1 cellular context compared by ENCODE assay signal in the genomic region with DNA sequence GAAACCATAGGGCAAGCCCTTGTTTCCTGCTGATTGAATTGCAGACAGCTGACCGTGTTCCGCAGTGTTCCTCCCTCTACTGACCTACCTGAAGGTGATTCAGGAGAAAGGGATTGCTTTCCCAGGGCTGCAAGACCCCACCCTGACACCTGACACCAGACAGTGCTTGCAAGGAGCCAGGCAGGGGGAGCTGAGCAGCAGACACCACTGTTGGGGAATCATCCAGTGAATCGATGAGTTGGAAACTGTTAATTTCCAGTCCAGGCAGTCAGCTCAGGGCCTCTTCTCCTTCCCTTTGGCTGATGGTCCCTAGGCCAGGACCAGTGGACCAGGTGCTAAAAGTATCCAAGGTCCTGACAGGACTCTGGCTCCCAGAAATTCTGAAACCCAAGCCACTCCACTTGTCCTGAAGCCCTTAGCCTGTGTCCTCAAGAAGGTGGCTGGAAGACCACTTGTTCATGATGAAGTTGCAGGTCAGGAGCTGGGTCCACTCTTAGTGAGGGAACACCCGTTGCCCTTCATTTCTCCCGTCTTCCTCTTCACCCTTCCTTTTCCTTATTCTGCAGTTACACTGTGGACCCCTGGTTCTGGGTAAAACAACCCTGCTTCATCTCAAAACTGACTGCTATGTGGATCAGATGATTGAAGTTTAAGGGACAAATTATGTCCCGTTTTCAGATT.
TF ChIP-seq lines count a peak whose summit lies in the region.

No MANE protein-coding gene starts in this region.

TF ChIP-seq in HepG2, 621 proteins besides CTCF, POLR2A, EP300 and RAD21:
- TF ChIP-seq, protein P1, sequence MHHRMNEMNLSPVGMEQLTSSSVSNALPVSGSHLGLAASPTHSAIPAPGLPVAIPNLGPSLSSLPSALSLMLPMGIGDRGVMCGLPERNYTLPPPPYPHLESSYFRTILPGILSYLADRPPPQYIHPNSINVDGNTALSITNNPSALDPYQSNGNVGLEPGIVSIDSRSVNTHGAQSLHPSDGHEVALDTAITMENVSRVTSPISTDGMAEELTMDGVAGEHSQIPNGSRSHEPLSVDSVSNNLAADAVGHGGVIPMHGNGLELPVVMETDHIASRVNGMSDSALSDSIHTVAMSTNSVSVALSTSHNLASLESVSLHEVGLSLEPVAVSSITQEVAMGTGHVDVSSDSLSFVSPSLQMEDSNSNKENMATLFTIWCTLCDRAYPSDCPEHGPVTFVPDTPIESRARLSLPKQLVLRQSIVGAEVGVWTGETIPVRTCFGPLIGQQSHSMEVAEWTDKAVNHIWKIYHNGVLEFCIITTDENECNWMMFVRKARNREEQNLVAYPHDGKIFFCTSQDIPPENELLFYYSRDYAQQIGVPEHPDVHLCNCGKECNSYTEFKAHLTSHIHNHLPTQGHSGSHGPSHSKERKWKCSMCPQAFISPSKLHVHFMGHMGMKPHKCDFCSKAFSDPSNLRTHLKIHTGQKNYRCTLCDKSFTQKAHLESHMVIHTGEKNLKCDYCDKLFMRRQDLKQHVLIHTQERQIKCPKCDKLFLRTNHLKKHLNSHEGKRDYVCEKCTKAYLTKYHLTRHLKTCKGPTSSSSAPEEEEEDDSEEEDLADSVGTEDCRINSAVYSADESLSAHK (CRISPR knock-in tag; IDR thresholded peaks at IDR 0.05; ENCODE audit: borderline replicate concordance), result no peak
- TF ChIP-seq, protein P2, sequence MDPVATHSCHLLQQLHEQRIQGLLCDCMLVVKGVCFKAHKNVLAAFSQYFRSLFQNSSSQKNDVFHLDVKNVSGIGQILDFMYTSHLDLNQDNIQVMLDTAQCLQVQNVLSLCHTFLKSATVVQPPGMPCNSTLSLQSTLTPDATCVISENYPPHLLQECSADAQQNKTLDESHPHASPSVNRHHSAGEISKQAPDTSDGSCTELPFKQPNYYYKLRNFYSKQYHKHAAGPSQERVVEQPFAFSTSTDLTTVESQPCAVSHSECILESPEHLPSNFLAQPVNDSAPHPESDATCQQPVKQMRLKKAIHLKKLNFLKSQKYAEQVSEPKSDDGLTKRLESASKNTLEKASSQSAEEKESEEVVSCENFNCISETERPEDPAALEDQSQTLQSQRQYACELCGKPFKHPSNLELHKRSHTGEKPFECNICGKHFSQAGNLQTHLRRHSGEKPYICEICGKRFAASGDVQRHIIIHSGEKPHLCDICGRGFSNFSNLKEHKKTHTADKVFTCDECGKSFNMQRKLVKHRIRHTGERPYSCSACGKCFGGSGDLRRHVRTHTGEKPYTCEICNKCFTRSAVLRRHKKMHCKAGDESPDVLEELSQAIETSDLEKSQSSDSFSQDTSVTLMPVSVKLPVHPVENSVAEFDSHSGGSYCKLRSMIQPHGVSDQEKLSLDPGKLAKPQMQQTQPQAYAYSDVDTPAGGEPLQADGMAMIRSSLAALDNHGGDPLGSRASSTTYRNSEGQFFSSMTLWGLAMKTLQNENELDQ (CRISPR knock-in tag; IDR thresholded peaks at IDR 0.05; ENCODE audit: borderline replicate concordance), result no peak
- TF ChIP-seq, protein P3, sequence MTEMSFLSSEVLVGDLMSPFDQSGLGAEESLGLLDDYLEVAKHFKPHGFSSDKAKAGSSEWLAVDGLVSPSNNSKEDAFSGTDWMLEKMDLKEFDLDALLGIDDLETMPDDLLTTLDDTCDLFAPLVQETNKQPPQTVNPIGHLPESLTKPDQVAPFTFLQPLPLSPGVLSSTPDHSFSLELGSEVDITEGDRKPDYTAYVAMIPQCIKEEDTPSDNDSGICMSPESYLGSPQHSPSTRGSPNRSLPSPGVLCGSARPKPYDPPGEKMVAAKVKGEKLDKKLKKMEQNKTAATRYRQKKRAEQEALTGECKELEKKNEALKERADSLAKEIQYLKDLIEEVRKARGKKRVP (CRISPR knock-in tag; IDR thresholded peaks at IDR 0.05), result 0 out of 4 replicates have a peak, but pooled peaks of 1 of the 2 experiments have one; percentile 4
- TF ChIP-seq ZFX (CRISPR knock-in tag; IDR thresholded peaks at IDR 0.05; ENCODE audit: low read depth), result no peak
- TF ChIP-seq, protein P4, sequence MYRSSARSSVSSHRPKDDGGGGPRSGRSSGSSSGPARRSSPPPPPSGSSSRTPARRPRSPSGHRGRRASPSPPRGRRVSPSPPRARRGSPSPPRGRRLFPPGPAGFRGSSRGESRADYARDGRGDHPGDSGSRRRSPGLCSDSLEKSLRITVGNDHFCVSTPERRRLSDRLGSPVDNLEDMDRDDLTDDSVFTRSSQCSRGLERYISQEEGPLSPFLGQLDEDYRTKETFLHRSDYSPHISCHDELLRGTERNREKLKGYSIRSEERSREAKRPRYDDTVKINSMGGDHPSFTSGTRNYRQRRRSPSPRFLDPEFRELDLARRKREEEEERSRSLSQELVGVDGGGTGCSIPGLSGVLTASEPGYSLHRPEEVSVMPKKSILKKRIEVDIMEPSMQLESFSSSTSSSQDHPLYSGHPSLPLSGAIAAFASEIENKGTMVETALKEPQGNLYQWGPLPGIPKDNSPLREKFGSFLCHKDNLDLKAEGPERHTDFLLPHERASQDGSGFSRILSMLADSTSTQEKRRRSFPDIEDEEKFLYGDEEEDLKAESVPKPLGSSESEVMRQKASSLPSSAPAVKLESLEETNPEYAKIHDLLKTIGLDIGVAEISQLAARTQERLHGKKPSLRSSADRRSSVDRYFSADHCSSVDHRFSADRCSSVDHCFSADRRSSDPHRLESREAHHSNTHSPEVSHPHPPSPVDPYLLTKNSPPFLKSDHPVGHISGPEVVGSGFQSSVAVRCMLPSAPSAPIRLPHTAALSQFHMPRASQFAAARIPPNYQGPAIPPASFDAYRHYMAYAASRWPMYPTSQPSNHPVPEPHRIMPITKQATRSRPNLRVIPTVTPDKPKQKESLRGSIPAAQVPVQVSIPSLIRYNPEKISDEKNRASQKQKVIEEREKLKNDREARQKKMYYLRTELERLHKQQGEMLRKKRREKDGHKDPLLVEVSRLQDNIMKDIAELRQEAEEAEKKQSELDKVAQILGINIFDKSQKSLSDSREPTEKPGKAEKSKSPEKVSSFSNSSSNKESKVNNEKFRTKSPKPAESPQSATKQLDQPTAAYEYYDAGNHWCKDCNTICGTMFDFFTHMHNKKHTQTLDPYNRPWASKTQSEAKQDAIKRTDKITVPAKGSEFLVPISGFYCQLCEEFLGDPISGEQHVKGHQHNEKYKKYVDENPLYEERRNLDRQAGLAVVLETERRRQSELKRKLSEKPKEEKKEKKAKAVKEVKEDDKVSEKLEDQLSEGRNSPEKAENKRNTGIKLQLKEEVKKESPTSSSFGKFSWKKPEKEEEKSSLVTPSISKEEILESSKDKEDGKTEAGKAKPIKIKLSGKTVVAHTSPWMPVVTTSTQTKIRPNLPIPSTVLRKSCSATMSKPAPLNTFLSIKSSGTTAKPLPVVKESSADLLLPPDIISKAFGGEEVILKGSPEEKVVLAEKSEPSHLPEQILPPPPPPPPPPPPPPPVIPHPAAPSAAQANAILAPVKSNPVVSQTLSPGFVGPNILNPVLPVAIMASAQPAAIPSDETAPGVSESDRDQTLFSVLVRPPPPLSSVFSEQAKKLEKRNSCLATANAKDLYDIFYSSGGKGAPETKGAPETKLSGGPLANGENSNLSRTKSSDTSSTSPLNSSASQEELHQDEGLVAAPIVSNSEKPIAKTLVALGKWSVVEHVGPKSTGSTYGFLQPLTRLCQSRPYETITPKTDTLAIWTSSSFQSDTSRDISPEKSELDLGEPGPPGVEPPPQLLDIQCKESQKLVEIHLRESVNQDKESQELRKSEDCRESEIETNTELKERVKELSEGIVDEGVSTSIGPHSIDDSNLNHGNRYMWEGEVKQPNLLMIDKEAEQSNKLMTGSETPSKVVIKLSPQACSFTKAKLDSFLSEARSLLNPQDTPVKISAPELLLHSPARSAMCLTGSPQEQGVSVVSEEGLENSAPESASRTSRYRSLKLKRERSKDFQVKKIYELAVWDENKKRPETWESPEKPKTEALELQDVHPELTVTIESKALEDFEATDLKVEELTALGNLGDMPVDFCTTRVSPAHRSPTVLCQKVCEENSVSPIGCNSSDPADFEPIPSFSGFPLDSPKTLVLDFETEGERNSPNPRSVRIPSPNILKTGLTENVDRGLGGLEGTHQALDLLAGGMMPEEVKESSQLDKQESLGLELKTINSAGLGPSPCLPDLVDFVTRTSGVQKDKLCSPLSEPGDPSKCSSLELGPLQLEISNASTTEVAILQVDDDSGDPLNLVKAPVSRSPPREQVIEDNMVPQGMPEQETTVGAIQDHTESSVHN (CRISPR knock-in tag; IDR thresholded peaks at IDR 0.05), result no peak
- peak; percentile 5; the same call in 1 of the 2 replicates for TF ChIP-seq POLR2AphosphoS5 (IDR thresholded peaks at IDR 0.05; ENCODE audit: low read depth, low read length)
- no peak for TF ChIP-seq SOX13 (IDR thresholded peaks at IDR 0.05)
- TF ChIP-seq SOX13 (CRISPR knock-in tag; conservative IDR thresholded peaks at IDR 0.05 in 1 of 2, IDR thresholded peaks at IDR 0.05 in 1 of 2), result peak in 1 of 2 experiments; percentile 79; a peak in 1 of 4 replicates
- TF ChIP-seq CHD2 (IDR thresholded peaks at IDR 0.05; ENCODE audit: low read depth, low read length), result peak; percentile 33
- 0 out of 2 replicates have a peak, but pooled peaks have one; percentile 30 for TF ChIP-seq SSRP1 (CRISPR knock-in tag; IDR thresholded peaks at IDR 0.05)
- peak; percentile 76 for TF ChIP-seq RBM22 (optimal IDR thresholded peaks at IDR 0.05; ENCODE audit: low read length)
- 0 out of 2 replicates have a peak, but pooled peaks have one; percentile 15 for TF ChIP-seq POLR2G (IDR thresholded peaks at IDR 0.05; ENCODE audit: low read depth, low read length)
- TF ChIP-seq POLR2AphosphoS2 (IDR thresholded peaks at IDR 0.05; ENCODE audit: low read depth, low read length), result peak; percentile 94
- TF ChIP-seq, protein P5, sequence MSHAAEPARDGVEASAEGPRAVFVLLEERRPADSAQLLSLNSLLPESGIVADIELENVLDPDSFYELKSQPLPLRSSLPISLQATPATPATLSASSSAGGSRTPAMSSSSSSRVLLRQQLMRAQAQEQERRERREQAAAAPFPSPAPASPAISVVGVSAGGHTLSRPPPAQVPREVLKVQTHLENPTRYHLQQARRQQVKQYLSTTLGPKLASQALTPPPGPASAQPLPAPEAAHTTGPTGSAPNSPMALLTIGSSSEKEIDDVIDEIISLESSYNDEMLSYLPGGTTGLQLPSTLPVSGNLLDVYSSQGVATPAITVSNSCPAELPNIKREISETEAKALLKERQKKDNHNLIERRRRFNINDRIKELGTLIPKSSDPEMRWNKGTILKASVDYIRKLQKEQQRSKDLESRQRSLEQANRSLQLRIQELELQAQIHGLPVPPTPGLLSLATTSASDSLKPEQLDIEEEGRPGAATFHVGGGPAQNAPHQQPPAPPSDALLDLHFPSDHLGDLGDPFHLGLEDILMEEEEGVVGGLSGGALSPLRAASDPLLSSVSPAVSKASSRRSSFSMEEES (CRISPR knock-in tag; IDR thresholded peaks at IDR 0.05), result no peak
- no peak for TF ChIP-seq TRIM24 (CRISPR knock-in tag; IDR thresholded peaks at IDR 0.05)
